ENCODE assay signal across 22 cellular contexts in genomic region chr2:168426861-168427260, GRCh38.
"Had no signal": no experiment of that assay in that cellular context is flagged by ENCODE, and none has a peak within 500 bp of the region (broad histone marks: within the 10 kb centered on the region; RNA-seq: fewer than 3 reads in every experiment).

No MANE protein-coding gene starts in this region.

- H3K4me1 Mint-ChIP-seq: memory B cell had no signal

- H3K27ac Mint-ChIP-seq: memory B cell, mesothelial cell of epicardium, natural killer cell, neural progenitor cell, progenitor cell of endocrine pancreas, type B pancreatic cell had no signal

- ATAC-seq: esophagus mucosa; gastroesophageal sphincter; left cardiac atrium; lower lobe of right lung; natural killer cell; pancreas; right cardiac atrium; stimulated activated naive CD8-positive, alpha-beta T cell treated with anti-CD3 and anti-CD28 coated beads, Interleukin-15, Interleukin-2, amounts not matched to agents 100 U/mL and 50 U/mL, for 24 hours had no signal

- H3K27me3 Mint-ChIP-seq: memory B cell had no signal

- H3K36me3 Mint-ChIP-seq: memory B cell, mesothelial cell of epicardium, natural killer cell, neural progenitor cell had no signal

- DNase-seq: effector memory CD4-positive, alpha-beta T cell; glutamatergic neuron; kidney; left cardiac atrium; left ventricle myocardium inferior; lower lobe of right lung; natural killer cell; nucleus accumbens; pancreas; right cardiac atrium; stimulated activated CD4-positive, alpha-beta T cell treated with anti-CD3 and anti-CD28 coated beads, Interleukin-12 subunit alpha, Interleukin-12 subunit beta, amount 100 ng/mL, for 4 hours; stimulated activated CD4-positive, alpha-beta T cell treated with anti-CD3 and anti-CD28 coated beads, Interleukin-2, amount 100 ng/mL, for 48 hours; stimulated activated naive CD8-positive, alpha-beta T cell treated with anti-CD3 and anti-CD28 coated beads, Interleukin-15, Interleukin-2, amounts not matched to agents 100 U/mL and 50 U/mL, for 24 hours; thyroid gland had no signal

- H3K4me3 Mint-ChIP-seq: memory B cell, mesothelial cell of epicardium, natural killer cell, neural progenitor cell, type B pancreatic cell had no signal

- H3K9me3 Mint-ChIP-seq: natural killer cell, neural progenitor cell had no signal

- H3K4me3 ChIP-seq: gastroesophageal sphincter, left ventricle myocardium inferior, lower lobe of right lung, neural progenitor cell, pancreas, suprapubic skin, thyroid gland had no signal
